In the genomic region with DNA sequence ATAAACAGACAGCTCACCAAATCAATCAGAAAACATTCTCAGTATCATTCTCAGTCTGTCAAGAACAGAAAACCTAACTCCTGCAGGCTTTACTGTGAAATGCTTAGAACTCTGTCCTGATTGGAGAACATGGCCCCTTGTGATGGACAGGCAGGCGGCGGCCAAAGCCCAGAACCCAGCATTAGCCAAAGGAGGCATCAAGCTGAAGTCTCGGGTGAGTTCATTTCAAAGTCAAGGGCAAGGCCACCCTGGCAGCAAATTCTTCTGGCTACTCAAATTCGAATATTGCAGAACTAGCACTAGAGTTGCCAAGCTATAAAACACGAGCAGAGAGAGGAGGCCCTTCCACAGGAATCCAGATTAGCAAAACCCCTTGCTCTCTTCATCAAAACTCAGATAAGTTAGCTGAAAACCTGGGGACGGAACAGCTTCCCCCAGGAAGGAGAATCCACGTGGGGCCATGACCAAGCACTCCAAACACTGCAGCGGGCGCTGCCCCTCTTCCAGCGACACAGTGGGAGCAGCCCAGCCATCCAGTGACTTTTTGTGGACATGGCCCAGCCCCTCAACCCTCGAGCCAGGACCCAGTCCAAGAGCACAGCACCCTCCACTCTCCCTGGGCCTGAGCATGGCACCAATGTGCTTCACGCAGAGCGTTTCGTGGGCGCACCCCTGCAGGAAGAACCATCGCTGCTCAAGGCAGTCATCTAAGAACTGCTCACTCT, we compare ENCODE assay signal across 13 cellular contexts.
DNase-seq lines count a peak whose midpoint lies in the region; ATAC-seq and TF ChIP-seq lines count a peak whose summit lies in the region.
"Had no signal": no experiment of that assay in that cellular context is flagged by ENCODE, and none has a peak within 500 bp of the region (broad histone marks: within the 10 kb centered on the region; RNA-seq: fewer than 3 reads in every experiment).

No MANE protein-coding gene starts in this region.

- no peaks in the 10 kb centered on the region for H3K9me3 ChIP-seq in Peyer's patch

- H3K4me3 ChIP-seq in Peyer's patch: no peak overlapping the region

- no peak overlapping the region for H3K4me3 Mint-ChIP-seq in glutamatergic neuron (ENCODE audit: unreplicated experiment)
- H3K4me3 Mint-ChIP-seq in progenitor cell of endocrine pancreas (ENCODE audit: low read depth): no peak overlapping the region

- peaks cover 7% of the 10 kb centered on the region for H3K27me3 Mint-ChIP-seq in glutamatergic neuron (ENCODE audit: unreplicated experiment)
- no peaks in the 10 kb centered on the region for H3K27me3 Mint-ChIP-seq in progenitor cell of endocrine pancreas

- no peaks in the 10 kb centered on the region for H3K36me3 Mint-ChIP-seq in glutamatergic neuron (ENCODE audit: unreplicated experiment)
- H3K36me3 Mint-ChIP-seq in progenitor cell of endocrine pancreas (ENCODE audit: insufficient read depth): no peaks in the 10 kb centered on the region

- no peaks in the 10 kb centered on the region for H3K36me3 ChIP-seq in Peyer's patch

- H3K4me1 Mint-ChIP-seq in glutamatergic neuron (ENCODE audit: low read depth, unreplicated experiment) (peaks cover 56% of the 10 kb centered on the region), progenitor cell of endocrine pancreas (ENCODE audit: low read depth) (peaks cover 30% of the 10 kb centered on the region)

- ATAC-seq in esophagus mucosa (no peak), HG03342 (IDR thresholded peaks at IDR 0.05; ENCODE audit: unreplicated experiment) (no peak), GM19463 (IDR thresholded peaks at IDR 0.05; ENCODE audit: unreplicated experiment) (no peak)

- TF ChIP-seq POLR2A in Peyer's patch (IDR thresholded peaks at IDR 0.05): no peak

- TF ChIP-seq CTCF in C4-2B (conservative IDR thresholded peaks at IDR 0.05) (no peak), Peyer's patch (IDR thresholded peaks at IDR 0.05) (no peak), glutamatergic neuron (IDR thresholded peaks at IDR 0.05; ENCODE audit: partially characterized antibody, unreplicated experiment) (no peak), progenitor cell of endocrine pancreas (IDR thresholded peaks at IDR 0.05; ENCODE audit: unreplicated experiment) (no peak)

- H3K27ac ChIP-seq in C4-2B (peak overlapping the region; percentile 75; the same call in 1 of the 2 replicates), Peyer's patch (no peak overlapping the region)

- H3K9me3 Mint-ChIP-seq in glutamatergic neuron (ENCODE audit: unreplicated experiment) (peaks cover 28% of the 10 kb centered on the region), progenitor cell of endocrine pancreas (ENCODE audit: low read depth) (no peaks in the 10 kb centered on the region)

- H3K27me3 ChIP-seq in Peyer's patch: no peaks in the 10 kb centered on the region

- DNase-seq in Peyer's patch (peak in 2 of 3 donors; percentile 36 to 37), glutamatergic neuron (no peak), progenitor cell of endocrine pancreas (ENCODE audit: low spot score, unreplicated experiment) (no peak), putamen (ENCODE audit: low spot score) (no peak)
- DNase-seq: erythroblast; KBM-7; NCI-H187; NCI-H774; stimulated activated CD4-positive, alpha-beta T cell treated with anti-CD3 and anti-CD28 coated beads, Interleukin-1b, Interleukin-23, amount 100 ng/mL, for 48 hours had no signal

- H3K27ac Mint-ChIP-seq in glutamatergic neuron (ENCODE audit: unreplicated experiment): peak overlapping the region; percentile 55
- H3K27ac Mint-ChIP-seq in progenitor cell of endocrine pancreas: peak overlapping the region; percentile 33

- peaks cover 0 to 69% (median 8%) of the 10 kb centered on the region in 4 donors for H3K4me1 ChIP-seq in Peyer's patch

Comparison
In these comparisons a context has a peak if more than half of its experiments do, and no peak if none do; other contexts are left out.
1. DNase-seq: peak in Peyer's patch (2 of 3); none in glutamatergic neuron (single experiment), progenitor cell of endocrine pancreas (single experiment) and putamen (single experiment).